ENCODE assay signal across 11 cellular contexts in genomic region chr17:83076930-83077329, GRCh38. TPM values are rescaled to one million over a fixed set of nuclear protein-coding genes. Genes with fewer than 3 reads are reported as not detected.
A peak's percentile ranks its signal among the peaks of the same experiment; 100 is the strongest.
DNase-seq lines count a peak whose midpoint lies in the region; ATAC-seq and TF ChIP-seq lines count a peak whose summit lies in the region.
"Had no signal": no experiment of that assay in that cellular context is flagged by ENCODE, and none has a peak within 500 bp of the region (broad histone marks: within the 10 kb centered on the region; RNA-seq: fewer than 3 reads in every experiment).

No MANE protein-coding gene starts in this region.

- peaks cover 13% of the 10 kb centered on the region for H3K79me2 ChIP-seq in SK-N-SH (ENCODE audit: insufficient read depth)

- H3K27me3 ChIP-seq in GM06990 (replicated peaks; ENCODE audit: control insufficient read depth, insufficient read depth, low read length) (peaks cover 1% of the 10 kb centered on the region), SK-N-SH (ENCODE audit: insufficient read depth) (no peaks in the 10 kb centered on the region)

- no peak overlapping the region for H3K4me3 ChIP-seq in GM06990 (replicated peaks; ENCODE audit: low read depth, low read length)
- H3K4me3 ChIP-seq in SK-N-SH (ENCODE audit: low read depth in 2 of 2, low read length in 1 of 2): no peak overlapping the region

- POLR2A ChIA-PET in SK-N-SH (lab: Yijun Ruan, JAX): no interaction called here

- H3K27me3 Mint-ChIP-seq in glutamatergic neuron (ENCODE audit: unreplicated experiment): peaks cover 13% of the 10 kb centered on the region

- no peak for DNase-seq in AG09319 (ENCODE audit: extremely low read depth, low read depth)
- DNase-seq in GM06990 (ENCODE audit: extremely low read depth, insufficient read length): no peak
- peak; percentile 71 for DNase-seq in SK-N-SH
- DNase-seq in glutamatergic neuron: no peak
- no peak for DNase-seq in Ammon's horn (ENCODE audit: low spot score)
- DNase-seq in KG1 (lab: John Stamatoyannopoulos, UW): no peak
- no peak for DNase-seq in occipital lobe (lab: John Stamatoyannopoulos, UW)
- DNase-seq: activated effector memory CD4-positive, alpha-beta T cell treated with Interleukin-2 at 50 U/mL for 16 hours; kidney glomerular epithelial cell; NCI-H187 treated with DMSO at 0.1 percent for 48 hours had no signal

- peaks cover 9% of the 10 kb centered on the region for H4K20me1 ChIP-seq in SK-N-SH (ENCODE audit: insufficient read depth)

- H3K4me1 Mint-ChIP-seq in glutamatergic neuron (ENCODE audit: low read depth, unreplicated experiment): peaks cover 5% of the 10 kb centered on the region

- TF ChIP-seq RAD21 in SK-N-SH (IDR thresholded peaks at IDR 0.05; ENCODE audit: low read length): peak; percentile 67

- no peaks in the 10 kb centered on the region for H3F3A ChIP-seq in SK-N-SH (replicated peaks; ENCODE audit: insufficient read depth)

- 66% methylated on average over 6 of the region's 6 CpGs for WGBS in SK-N-SH (ENCODE audit: low lambda C conversion rate)

- ATAC-seq in GM19328 (IDR thresholded peaks at IDR 0.05; ENCODE audit: unreplicated experiment): no peak

- H3K9ac ChIP-seq in SK-N-SH: no peak overlapping the region

- no peaks in the 10 kb centered on the region for H3K9me3 ChIP-seq in SK-N-SH

- no peaks in the 10 kb centered on the region for H3K36me3 Mint-ChIP-seq in glutamatergic neuron (ENCODE audit: unreplicated experiment)

- TF ChIP-seq CTCF in AG09319 (IDR thresholded peaks at IDR 0.05; ENCODE audit: low read depth, low read length) (peak; percentile 14), GM06990 (IDR thresholded peaks at IDR 0.05; ENCODE audit: insufficient read depth, low read length, poor library complexity, severe bottlenecking) (peak; percentile 8), SK-N-SH (IDR thresholded peaks at IDR 0.05) (peak; percentile 49), glutamatergic neuron (IDR thresholded peaks at IDR 0.05; ENCODE audit: partially characterized antibody, unreplicated experiment) (no peak)

- CTCF ChIA-PET in SK-N-SH (lab: Yijun Ruan, JAX): interaction anchor here (0.9 to 2.1 kb wide), 12 partner anchors 12 to 302 kb away, joined by 3 to 12 read pairs (median 4); no protein-coding TSS in a partner anchor

- no peak for TF ChIP-seq EP300 in SK-N-SH (IDR thresholded peaks at IDR 0.05; ENCODE audit: borderline replicate concordance in 1 of 2, low read depth in 1 of 2, low read length in 1 of 2)

- H3K36me3 ChIP-seq in GM06990 (ENCODE audit: control insufficient read depth, insufficient read depth, low read length) (no peaks in the 10 kb centered on the region), SK-N-SH (replicated peaks in 1 of 2; ENCODE audit: control insufficient read depth in 1 of 2, insufficient read depth in 2 of 2, low read length in 1 of 2) (no peaks in the 10 kb centered on the region)

- peaks cover 6% of the 10 kb centered on the region for H3K9me3 Mint-ChIP-seq in glutamatergic neuron (ENCODE audit: unreplicated experiment)

- H3K4me2 ChIP-seq in SK-N-SH: no peak overlapping the region

- H3K27ac ChIP-seq in SK-N-SH (ENCODE audit: low read depth in 2 of 2, low read length in 1 of 2): no peak overlapping the region

- H3K27ac Mint-ChIP-seq in glutamatergic neuron (ENCODE audit: unreplicated experiment): no peak overlapping the region

- H3K4me1 ChIP-seq in SK-N-SH (ENCODE audit: control insufficient read depth in 1 of 2, insufficient read depth in 2 of 2, low read depth in 1 of 2, low read length in 1 of 2): peaks cover 8 to 30% of the 10 kb centered on the region in 2 experiments; a peak in 2 of 4 replicates

- no peak overlapping the region for H2AFZ ChIP-seq in SK-N-SH (ENCODE audit: low read depth)

- H3K9me2 ChIP-seq in SK-N-SH: no peaks in the 10 kb centered on the region

- H3K4me3 Mint-ChIP-seq in glutamatergic neuron (ENCODE audit: unreplicated experiment): peak overlapping the region; percentile 28

TF ChIP-seq in SK-N-SH, 30 proteins besides CTCF, POLR2A, EP300 and RAD21:
- TF ChIP-seq GABPA (IDR thresholded peaks at IDR 0.05; ENCODE audit: low read depth) (no peak), RFX5 (IDR thresholded peaks at IDR 0.05; ENCODE audit: low read length) (no peak), SMC3 (IDR thresholded peaks at IDR 0.05; ENCODE audit: low read depth, low read length) (peak; percentile 63), GATA2 (CRISPR knock-in tag; IDR thresholded peaks at IDR 0.05) (no peak)
TF ChIP-seq in SK-N-SH: peak in this region for 1.

RNA-seq across cellular contexts. Expression of gene METRNL, which starts 2.5 kb away (rescaled TPM):
- 50.8 and 75.5 TPM in 2 replicates for polyA plus RNA-seq in SK-N-SH (2012; rRNA removed)
- 31.7 and 51.3 TPM in 2 replicates for polyA plus RNA-seq in SK-N-SH (2012; cell fraction: cytosol; rRNA removed)
- 56.5 and 122 TPM in 2 replicates for polyA plus RNA-seq in SK-N-SH (2012; cell fraction: nucleus; rRNA removed)
- total RNA-seq in glutamatergic neuron (ENCODE audit: unreplicated experiment) (47.1 TPM), occipital lobe (22.3 TPM)
